Comparison of ENCODE assay signal across 10 cellular contexts in genomic region chr11:2265854-2266585, GRCh38. TPM values are rescaled to one million over a fixed set of nuclear protein-coding genes. Genes with fewer than 3 reads are reported as not detected.
A peak's percentile ranks its signal among the peaks of the same experiment; 100 is the strongest.
DNase-seq lines count a peak whose midpoint lies in the region; ATAC-seq and TF ChIP-seq lines count a peak whose summit lies in the region.
"Had no signal": no experiment of that assay in that cellular context is flagged by ENCODE, and none has a peak within 500 bp of the region (broad histone marks: within the 10 kb centered on the region; RNA-seq: fewer than 3 reads in every experiment).

No MANE protein-coding gene starts in this region.

- TF ChIP-seq CTCF in activated CD8-positive, alpha-beta T cell treated with anti-CD3 and anti-CD28 coated beads for 36 hours (IDR thresholded peaks at IDR 0.05), result no peak

- H3K4me1 Mint-ChIP-seq in activated CD8-positive, alpha-beta T cell treated with anti-CD3 and anti-CD28 coated beads for 36 hours (ENCODE audit: low read depth), result peaks cover 26% of the 10 kb centered on the region

- peaks cover 7% of the 10 kb centered on the region for H3K27me3 Mint-ChIP-seq in activated CD8-positive, alpha-beta T cell treated with anti-CD3 and anti-CD28 coated beads for 36 hours

- ATAC-seq in activated CD8-positive, alpha-beta T cell treated with anti-CD3 and anti-CD28 coated beads for 36 hours, result no peak

- peak overlapping the region; percentile 34 for H3K9ac ChIP-seq in mucosa of stomach (ENCODE audit: low read length)

- H3K36me3 Mint-ChIP-seq in activated CD8-positive, alpha-beta T cell treated with anti-CD3 and anti-CD28 coated beads for 36 hours (ENCODE audit: low read depth), result no peaks in the 10 kb centered on the region
- H3K36me3 Mint-ChIP-seq: activated naive CD4-positive, alpha-beta T cell treated with anti-CD3 and anti-CD28 coated beads, Interleukin-2, amount 50 U/mL, for 72 hours had no signal

- no peaks in the 10 kb centered on the region for H3K9me3 ChIP-seq in mucosa of stomach (ENCODE audit: control insufficient read depth, low read length)

- intact Hi-C loops in activated CD8-positive, alpha-beta T cell treated with anti-CD3 and anti-CD28 coated beads for 36 hours (cut with micrococcal nuclease), result no loop called here

- H3K4me3 ChIP-seq in mucosa of stomach (ENCODE audit: low read length), result no peak overlapping the region
- H3K4me3 ChIP-seq: dorsolateral prefrontal cortex had no signal

- H3K4me3 Mint-ChIP-seq in activated CD8-positive, alpha-beta T cell treated with anti-CD3 and anti-CD28 coated beads for 36 hours, result peak overlapping the region; percentile 9

- CTCF ChIA-PET in activated CD8-positive, alpha-beta T cell treated with anti-CD3 and anti-CD28 coated beads for 36 hours (lab: Charles Lee), result no interaction called here

- DNase-seq in 8988T (peak; percentile 42), GDM1 (lab: John Stamatoyannopoulos, UW) (peak; percentile 33), HUDEP-2 (lab: John Stamatoyannopoulos, UW; ENCODE audit: unreplicated experiment in 76 of 76) (no peak), NCI-H2171 treated with DMSO at 0.1 percent for 48 hours (lab: John Stamatoyannopoulos, UW) (no peak), OCI-M2 (lab: John Stamatoyannopoulos, UW; ENCODE audit: unreplicated experiment) (no peak), NCI-H1694 (lab: John Stamatoyannopoulos, UW) (no peak)
- no peak for DNase-seq in activated CD8-positive, alpha-beta T cell treated with anti-CD3 and anti-CD28 coated beads for 36 hours

- POLR2A ChIA-PET in activated CD8-positive, alpha-beta T cell treated with anti-CD3 and anti-CD28 coated beads for 36 hours (lab: Charles Lee), result no interaction called here

- peaks cover 33% of the 10 kb centered on the region for H3K27me3 ChIP-seq in mucosa of stomach (ENCODE audit: control insufficient read depth, insufficient read depth, low read length)

- H3K36me3 ChIP-seq in mucosa of stomach (ENCODE audit: control insufficient read depth, insufficient read depth, low read length), result no peaks in the 10 kb centered on the region

- peaks cover 27% of the 10 kb centered on the region for H3K4me1 ChIP-seq in mucosa of stomach (ENCODE audit: control insufficient read depth, insufficient read depth, low read length)

- no peaks in the 10 kb centered on the region for H3K9me3 Mint-ChIP-seq in activated CD8-positive, alpha-beta T cell treated with anti-CD3 and anti-CD28 coated beads for 36 hours
- H3K9me3 Mint-ChIP-seq: activated naive CD4-positive, alpha-beta T cell treated with anti-CD3 and anti-CD28 coated beads, Interleukin-2, amount 50 U/mL, for 72 hours had no signal

- peak overlapping the region; percentile 22 for H3K27ac Mint-ChIP-seq in activated CD8-positive, alpha-beta T cell treated with anti-CD3 and anti-CD28 coated beads for 36 hours

RNA-seq across cellular contexts. Expression of gene ASCL2, which starts 4.4 kb away (rescaled TPM):
- 1 to 10 TPM; 2.7 to 3.4 TPM for total RNA-seq in activated CD8-positive, alpha-beta T cell treated with anti-CD3 and anti-CD28 coated beads for 36 hours

RNA-seq across cellular contexts. Expression of gene C11orf21, which starts 35.7 kb away (rescaled TPM):
- total RNA-seq in activated CD8-positive, alpha-beta T cell treated with anti-CD3 and anti-CD28 coated beads for 36 hours, result 1 to 10 TPM; 2.1 to 2.2 TPM

RNA-seq across cellular contexts. Expression of gene TSPAN32, which starts 35.8 kb away (rescaled TPM):
- total RNA-seq in activated CD8-positive, alpha-beta T cell treated with anti-CD3 and anti-CD28 coated beads for 36 hours, result 1 to 10 TPM; 3.1 to 4.9 TPM

Comparison
In these comparisons a context has a peak if more than half of its experiments do, and no peak if none do; other contexts are left out.
1. DNase-seq: peak in 8988T (single experiment) and GDM1 (single experiment); none in activated CD8-positive, alpha-beta T cell treated with anti-CD3 and anti-CD28 coated beads for 36 hours (single experiment), HUDEP-2 (0 of 76), NCI-H2171 treated with DMSO at 0.1 percent for 48 hours (single experiment), OCI-M2 (single experiment) and NCI-H1694 (single experiment).